Comparison of ENCODE assay signal across 13 cellular contexts in genomic region chr2:197324801-197325200, GRCh38. TPM values are rescaled to one million over a fixed set of nuclear protein-coding genes. Genes with fewer than 3 reads are reported as not detected.
DNase-seq lines count a peak whose midpoint lies in the region; ATAC-seq and TF ChIP-seq lines count a peak whose summit lies in the region.
"Had no signal": no experiment of that assay in that cellular context is flagged by ENCODE, and none has a peak within 500 bp of the region (broad histone marks: within the 10 kb centered on the region; RNA-seq: fewer than 3 reads in every experiment).

No MANE protein-coding gene starts in this region.

- H3F3A ChIP-seq in OCI-LY1 (ENCODE audit: insufficient read depth, low read length) = no peaks in the 10 kb centered on the region

- H3K27ac ChIP-seq in CD8-positive, alpha-beta memory T cell (ENCODE audit: low read depth, low read length) = no peak overlapping the region
- no peak overlapping the region for H3K27ac ChIP-seq in OCI-LY1 (ENCODE audit: low read depth, low read length, poor library complexity, severe bottlenecking)
- H3K27ac ChIP-seq: C4-2B, right lobe of liver had no signal

- POLR2A ChIA-PET in CD8-positive, alpha-beta memory T cell (lab: Charles Lee) = no interaction called here

- H2AFZ ChIP-seq in OCI-LY1 (ENCODE audit: low read length) = no peak overlapping the region

- H3K9ac ChIP-seq in OCI-LY1 (ENCODE audit: low read length) = no peak overlapping the region

- no peaks in the 10 kb centered on the region for H3K9me3 Mint-ChIP-seq in CD8-positive, alpha-beta memory T cell

- H3K4me2 ChIP-seq in OCI-LY1 (ENCODE audit: low read length) = peak overlapping the region; percentile 35; the same call in 1 of the 2 replicates

- H3K4me1 Mint-ChIP-seq in CD8-positive, alpha-beta memory T cell = peaks cover 61 to 85% (median 80%) of the 10 kb centered on the region in 3 donors

- H3K9me2 ChIP-seq in OCI-LY1 (ENCODE audit: low read depth, low read length) = no peaks in the 10 kb centered on the region

- DNase-seq in CD8-positive, alpha-beta memory T cell = no peak
- DNase-seq in stimulated activated CD4-positive, alpha-beta T cell treated with anti-CD3 and anti-CD28 coated beads, Interleukin-12 subunit alpha, Interleukin-12 subunit beta, amount 100 ng/mL, for 4 hours = no peak
- no peak for DNase-seq in effector CD4-positive, alpha-beta T cell
- DNase-seq in NCI-H1694 treated with DMSO at 0.1 percent for 48 hours (lab: John Stamatoyannopoulos, UW) (no peak), NOMO-1 (lab: John Stamatoyannopoulos, UW; ENCODE audit: unreplicated experiment in 2 of 2) (no peak)
- DNase-seq: activated effector memory CD4-positive, alpha-beta T cell treated with anti-CD3 and anti-CD28 coated beads, Interleukin-2, amount 50 U/mL, for 16 hours; NCI-H1092 treated with DMSO at 0.1 percent for 48 hours; right lobe of liver; stimulated activated naive CD4-positive, alpha-beta T cell had no signal

- no peaks in the 10 kb centered on the region for H3K9me3 ChIP-seq in CD8-positive, alpha-beta memory T cell (ENCODE audit: low read length)
- no peaks in the 10 kb centered on the region for H3K9me3 ChIP-seq in OCI-LY1 (ENCODE audit: low read length)
- H3K9me3 ChIP-seq: right lobe of liver had no signal

- H3K27ac Mint-ChIP-seq in CD8-positive, alpha-beta memory T cell = peak overlapping the region in 6 of 8 donors; percentile 41 to 83 (median 74)

- no peak overlapping the region for H3K4me3 ChIP-seq in CD8-positive, alpha-beta memory T cell (ENCODE audit: low read length)
- H3K4me3 ChIP-seq in OCI-LY1 (ENCODE audit: low read depth, low read length, poor library complexity, severe bottlenecking) = no peak overlapping the region
- H3K4me3 ChIP-seq: right lobe of liver had no signal

- peaks cover 0 to 2% (median 0%) of the 10 kb centered on the region in 3 donors for H3K36me3 Mint-ChIP-seq in CD8-positive, alpha-beta memory T cell

- H4K20me1 ChIP-seq in OCI-LY1 (ENCODE audit: insufficient read depth, low read length) = no peaks in the 10 kb centered on the region

- ATAC-seq in GM19035 (IDR thresholded peaks at IDR 0.05; ENCODE audit: unreplicated experiment) = peak; percentile 63
- ATAC-seq in HG02852 (IDR thresholded peaks at IDR 0.05; ENCODE audit: unreplicated experiment) = peak; percentile 69

- no peaks in the 10 kb centered on the region for H3K27me3 Mint-ChIP-seq in CD8-positive, alpha-beta memory T cell

- H3K27me3 ChIP-seq in CD8-positive, alpha-beta memory T cell (ENCODE audit: insufficient read depth, low read length, poor library complexity, severe bottlenecking) = no peaks in the 10 kb centered on the region
- no peaks in the 10 kb centered on the region for H3K27me3 ChIP-seq in OCI-LY1 (ENCODE audit: insufficient read depth, low read length)
- H3K27me3 ChIP-seq: right lobe of liver had no signal

- peaks cover 71% of the 10 kb centered on the region for H3K4me1 ChIP-seq in CD8-positive, alpha-beta memory T cell (ENCODE audit: insufficient read depth, low read length)
- H3K4me1 ChIP-seq in OCI-LY1 (ENCODE audit: insufficient read depth, low read length, severe bottlenecking) = peaks cover 52% of the 10 kb centered on the region
- H3K4me1 ChIP-seq: right lobe of liver had no signal

- peak overlapping the region in 5 of 7 donors; percentile 32 to 74 (median 61) for H3K4me3 Mint-ChIP-seq in CD8-positive, alpha-beta memory T cell

- CTCF ChIA-PET in CD8-positive, alpha-beta memory T cell (lab: Charles Lee) = no interaction called here

- no peaks in the 10 kb centered on the region; the same call in 1 of the 2 replicates for H3K79me2 ChIP-seq in OCI-LY1 (ENCODE audit: insufficient read depth, low read length)

- no peaks in the 10 kb centered on the region for H3K36me3 ChIP-seq in CD8-positive, alpha-beta memory T cell (ENCODE audit: insufficient read depth, low read length)
- H3K36me3 ChIP-seq in OCI-LY1 (ENCODE audit: insufficient read depth, low read length) = peaks cover 24% of the 10 kb centered on the region
- H3K36me3 ChIP-seq: right lobe of liver had no signal

- TF ChIP-seq CTCF in OCI-LY1 (IDR thresholded peaks at IDR 0.05; ENCODE audit: low read length) = no peak

RNA-seq across cellular contexts. Expression of gene ANKRD44, which starts 14.2 kb away (rescaled TPM):
- total RNA-seq in CD8-positive, alpha-beta memory T cell = 100 to 1,000 TPM; 142 to 150 TPM
- 90.1 TPM for polyA plus RNA-seq in CD8-positive, alpha-beta memory T cell
